ENCODE assay signal across 8 cellular contexts in the genomic region with DNA sequence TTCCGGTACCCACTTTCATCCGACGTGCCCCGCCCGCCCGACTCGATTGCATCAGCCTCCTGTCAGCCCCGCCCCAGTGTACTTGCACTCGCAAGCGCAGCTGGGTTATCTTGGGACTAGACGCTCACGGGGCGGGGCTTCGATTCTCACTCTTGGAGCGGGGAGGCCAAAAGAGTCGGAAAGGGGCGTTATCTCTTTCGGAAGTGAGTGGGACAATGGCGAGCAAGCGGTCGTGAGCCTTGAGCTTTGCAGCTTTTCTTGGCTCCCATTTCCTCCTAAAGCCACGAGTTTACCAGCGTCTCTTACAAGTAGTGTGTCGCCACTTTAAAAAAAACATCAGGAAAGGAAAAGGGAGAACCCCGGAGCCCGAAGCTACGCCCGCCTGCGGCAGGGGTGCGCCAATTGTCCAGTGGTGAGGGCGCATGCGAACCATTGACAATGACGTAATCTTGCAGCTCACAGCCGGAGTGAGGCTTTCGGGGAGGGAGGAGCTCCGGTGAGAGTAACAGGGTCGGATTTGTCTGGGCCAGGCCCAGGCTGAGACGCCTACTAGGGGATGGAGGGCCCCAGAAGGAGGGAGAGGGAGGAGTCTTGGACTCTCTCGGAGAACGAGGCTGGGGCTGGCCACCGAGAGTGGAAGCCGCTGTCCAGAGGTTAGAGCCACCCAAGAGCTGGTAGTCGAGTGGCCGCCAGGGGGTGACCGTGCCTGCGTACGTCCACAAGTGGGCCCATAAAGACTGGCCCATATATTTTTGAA.
A peak's percentile ranks its signal among the peaks of the same experiment; 100 is the strongest.
DNase-seq lines count a peak whose midpoint lies in the region; ATAC-seq and TF ChIP-seq lines count a peak whose summit lies in the region.

No MANE protein-coding gene starts in this region.

- peak; percentile 77 to 84 for TF ChIP-seq RAD21 in liver (IDR thresholded peaks at IDR 0.05)

- H3K27ac Mint-ChIP-seq in CD4-positive, alpha-beta T cell, result peak overlapping the region; percentile 98

- H3K36me3 Mint-ChIP-seq in CD4-positive, alpha-beta T cell (ENCODE audit: low read depth), result no peaks in the 10 kb centered on the region

- CTCF ChIA-PET in CD4-positive, alpha-beta T cell (lab: Charles Lee), result interaction anchor here (0.8 to 1.9 kb wide), 3 partner anchors 168 to 361 kb away, joined by 3 to 6 read pairs (median 3); a partner anchor contains a TSS

- ATAC-seq in CD4-positive, alpha-beta T cell (ENCODE audit: poor library complexity), result peak; percentile 88
- peak; percentile 93 for ATAC-seq in GM19452 (IDR thresholded peaks at IDR 0.05; ENCODE audit: unreplicated experiment)
- ATAC-seq in HG03575 (IDR thresholded peaks at IDR 0.05; ENCODE audit: extremely low read depth, insufficient number of reproducible peaks, low FRiP score, unreplicated experiment), result peak; percentile 89

- peaks cover 5% of the 10 kb centered on the region for H3K9me3 Mint-ChIP-seq in CD4-positive, alpha-beta T cell

- peaks cover 1 to 13% (median 6%) of the 10 kb centered on the region in 4 donors for H3K4me1 ChIP-seq in liver (ENCODE audit: control insufficient read depth in 4 of 4, insufficient read depth in 4 of 4, low read length in 3 of 4)

- intact Hi-C loops in CD4-positive, alpha-beta T cell (cut with DNase I, micrococcal nuclease), result loop anchor here (1.0 to 10.0 kb wide), 10 partner anchors 107 to 1075 kb away; a partner anchor contains a TSS

- no peaks in the 10 kb centered on the region for H3K9me3 ChIP-seq in CD4-positive, alpha-beta T cell (ENCODE audit: control insufficient read depth, low read length)
- H3K9me3 ChIP-seq in liver (ENCODE audit: control insufficient read depth in 4 of 4, low read length in 3 of 4), result no peaks in the 10 kb centered on the region

- DNase-seq in CD4-positive, alpha-beta T cell, result peak; percentile 82 to 94 (median 86)
- peak; percentile 86 for DNase-seq in NCI-H774 (lab: John Stamatoyannopoulos, UW)
- DNase-seq in activated CD4-positive, alpha-beta T cell treated with anti-CD3 and anti-CD28 coated beads, Interleukin-2, amount 50 U/mL, for 48 hours, result peak; percentile 93 to 95
- DNase-seq in dermis microvascular lymphatic vessel endothelial cell (ENCODE audit: low read depth in 2 of 2), result peak; percentile 82 to 95
- peak; percentile 92 for DNase-seq in stimulated activated CD4-positive, alpha-beta T cell treated with anti-CD3 and anti-CD28 coated beads, Interleukin-4, amount 100 ng/mL, for 1 hour

- H3K27me3 Mint-ChIP-seq in CD4-positive, alpha-beta T cell, result no peaks in the 10 kb centered on the region

- H3K27ac ChIP-seq in CD4-positive, alpha-beta T cell (ENCODE audit: low read depth, low read length), result peak overlapping the region; percentile 93
- H3K27ac ChIP-seq in liver (ENCODE audit: low read depth in 1 of 2, low read length in 2 of 2), result peak overlapping the region; percentile 93

- peak overlapping the region; percentile 94 for H3K4me3 Mint-ChIP-seq in CD4-positive, alpha-beta T cell

- H3K4me3 ChIP-seq in liver (ENCODE audit: low read depth in 1 of 3, low read length in 3 of 3), result peak overlapping the region; percentile 43 to 53 (median 52)

- TF ChIP-seq CTCF in CD4-positive, alpha-beta T cell (IDR thresholded peaks at IDR 0.05), result peak; percentile 47
- TF ChIP-seq CTCF in liver (IDR thresholded peaks at IDR 0.05; ENCODE audit: low read depth, low read length, missing input control), result peak; percentile 67

- H3K36me3 ChIP-seq in liver (ENCODE audit: control insufficient read depth in 4 of 4, insufficient read depth in 3 of 4, low read depth in 1 of 4, low read length in 3 of 4), result no peaks in the 10 kb centered on the region

- H3K9ac ChIP-seq in liver (ENCODE audit: low read depth in 1 of 2, low read length in 2 of 2), result peak overlapping the region; percentile 73 to 82

- H3K4me1 Mint-ChIP-seq in CD4-positive, alpha-beta T cell (ENCODE audit: low read depth), result peaks cover 14% of the 10 kb centered on the region

- POLR2A ChIA-PET in CD4-positive, alpha-beta T cell (lab: Charles Lee), result interaction anchor here (0.7 to 2.3 kb wide), 23 partner anchors 8 to 1705 kb away, joined by 3 to 47 read pairs (median 6); a partner anchor contains a TSS

- under 1% methylated on average over 47 of the region's 47 CpGs for WGBS in liver

- no peaks in the 10 kb centered on the region for H3K27me3 ChIP-seq in CD4-positive, alpha-beta T cell (ENCODE audit: control insufficient read depth, insufficient read depth, low read length)
- peaks cover 0 to 2% (median 0%) of the 10 kb centered on the region in 4 donors for H3K27me3 ChIP-seq in liver (ENCODE audit: control insufficient read depth in 4 of 4, insufficient read depth in 4 of 4, low read length in 3 of 4)

TF ChIP-seq in liver, 16 proteins besides CTCF, POLR2A, EP300 and RAD21:
- TF ChIP-seq FOXA1 (IDR thresholded peaks at IDR 0.05), result no peak
- peak; percentile 56 to 60 for TF ChIP-seq HNF4A (conservative IDR thresholded peaks at IDR 0.05)
- TF ChIP-seq, protein P1, sequence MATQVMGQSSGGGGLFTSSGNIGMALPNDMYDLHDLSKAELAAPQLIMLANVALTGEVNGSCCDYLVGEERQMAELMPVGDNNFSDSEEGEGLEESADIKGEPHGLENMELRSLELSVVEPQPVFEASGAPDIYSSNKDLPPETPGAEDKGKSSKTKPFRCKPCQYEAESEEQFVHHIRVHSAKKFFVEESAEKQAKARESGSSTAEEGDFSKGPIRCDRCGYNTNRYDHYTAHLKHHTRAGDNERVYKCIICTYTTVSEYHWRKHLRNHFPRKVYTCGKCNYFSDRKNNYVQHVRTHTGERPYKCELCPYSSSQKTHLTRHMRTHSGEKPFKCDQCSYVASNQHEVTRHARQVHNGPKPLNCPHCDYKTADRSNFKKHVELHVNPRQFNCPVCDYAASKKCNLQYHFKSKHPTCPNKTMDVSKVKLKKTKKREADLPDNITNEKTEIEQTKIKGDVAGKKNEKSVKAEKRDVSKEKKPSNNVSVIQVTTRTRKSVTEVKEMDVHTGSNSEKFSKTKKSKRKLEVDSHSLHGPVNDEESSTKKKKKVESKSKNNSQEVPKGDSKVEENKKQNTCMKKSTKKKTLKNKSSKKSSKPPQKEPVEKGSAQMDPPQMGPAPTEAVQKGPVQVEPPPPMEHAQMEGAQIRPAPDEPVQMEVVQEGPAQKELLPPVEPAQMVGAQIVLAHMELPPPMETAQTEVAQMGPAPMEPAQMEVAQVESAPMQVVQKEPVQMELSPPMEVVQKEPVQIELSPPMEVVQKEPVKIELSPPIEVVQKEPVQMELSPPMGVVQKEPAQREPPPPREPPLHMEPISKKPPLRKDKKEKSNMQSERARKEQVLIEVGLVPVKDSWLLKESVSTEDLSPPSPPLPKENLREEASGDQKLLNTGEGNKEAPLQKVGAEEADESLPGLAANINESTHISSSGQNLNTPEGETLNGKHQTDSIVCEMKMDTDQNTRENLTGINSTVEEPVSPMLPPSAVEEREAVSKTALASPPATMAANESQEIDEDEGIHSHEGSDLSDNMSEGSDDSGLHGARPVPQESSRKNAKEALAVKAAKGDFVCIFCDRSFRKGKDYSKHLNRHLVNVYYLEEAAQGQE (IDR thresholded peaks at IDR 0.05), result no peak
- peak in 1 of 2 donors; percentile 36 for TF ChIP-seq GABPA (IDR thresholded peaks at IDR 0.05 in 1 of 2, conservative IDR thresholded peaks at IDR 0.05 in 1 of 2)
- TF ChIP-seq FOXA2 (IDR thresholded peaks at IDR 0.05), result no peak
- TF ChIP-seq, protein P2, sequence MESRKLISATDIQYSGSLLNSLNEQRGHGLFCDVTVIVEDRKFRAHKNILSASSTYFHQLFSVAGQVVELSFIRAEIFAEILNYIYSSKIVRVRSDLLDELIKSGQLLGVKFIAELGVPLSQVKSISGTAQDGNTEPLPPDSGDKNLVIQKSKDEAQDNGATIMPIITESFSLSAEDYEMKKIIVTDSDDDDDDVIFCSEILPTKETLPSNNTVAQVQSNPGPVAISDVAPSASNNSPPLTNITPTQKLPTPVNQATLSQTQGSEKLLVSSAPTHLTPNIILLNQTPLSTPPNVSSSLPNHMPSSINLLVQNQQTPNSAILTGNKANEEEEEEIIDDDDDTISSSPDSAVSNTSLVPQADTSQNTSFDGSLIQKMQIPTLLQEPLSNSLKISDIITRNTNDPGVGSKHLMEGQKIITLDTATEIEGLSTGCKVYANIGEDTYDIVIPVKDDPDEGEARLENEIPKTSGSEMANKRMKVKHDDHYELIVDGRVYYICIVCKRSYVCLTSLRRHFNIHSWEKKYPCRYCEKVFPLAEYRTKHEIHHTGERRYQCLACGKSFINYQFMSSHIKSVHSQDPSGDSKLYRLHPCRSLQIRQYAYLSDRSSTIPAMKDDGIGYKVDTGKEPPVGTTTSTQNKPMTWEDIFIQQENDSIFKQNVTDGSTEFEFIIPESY (IDR thresholded peaks at IDR 0.05), result peak; percentile 34
- TF ChIP-seq SP1 (IDR thresholded peaks at IDR 0.05), result peak; percentile 55
- TF ChIP-seq JUND (IDR thresholded peaks at IDR 0.05), result peak; percentile 69 to 78
- TF ChIP-seq HNF4G (IDR thresholded peaks at IDR 0.05), result no peak
- TF ChIP-seq EGR1 (IDR thresholded peaks at IDR 0.05; ENCODE audit: low read depth in 2 of 2), result no peak
- peak; percentile 30 to 56 for TF ChIP-seq RXRA (IDR thresholded peaks at IDR 0.05)
- no peak for TF ChIP-seq NR2F2 (IDR thresholded peaks at IDR 0.05)
- TF ChIP-seq, protein P3, sequence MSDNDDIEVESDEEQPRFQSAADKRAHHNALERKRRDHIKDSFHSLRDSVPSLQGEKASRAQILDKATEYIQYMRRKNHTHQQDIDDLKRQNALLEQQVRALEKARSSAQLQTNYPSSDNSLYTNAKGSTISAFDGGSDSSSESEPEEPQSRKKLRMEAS (IDR thresholded peaks at IDR 0.05), result no peak
- peak; percentile 38 for TF ChIP-seq TAF1 (conservative IDR thresholded peaks at IDR 0.05)
- TF ChIP-seq YY1 (IDR thresholded peaks at IDR 0.05), result peak; percentile 75
- TF ChIP-seq, protein P4, sequence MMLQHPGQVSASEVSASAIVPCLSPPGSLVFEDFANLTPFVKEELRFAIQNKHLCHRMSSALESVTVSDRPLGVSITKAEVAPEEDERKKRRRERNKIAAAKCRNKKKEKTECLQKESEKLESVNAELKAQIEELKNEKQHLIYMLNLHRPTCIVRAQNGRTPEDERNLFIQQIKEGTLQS (IDR thresholded peaks at IDR 0.05), result peak; percentile 89

Comparison
In these comparisons a context has a peak if more than half of its experiments do, and no peak if none do; other contexts are left out.
1. Peak in every context shown above with its lines: DNase-seq, ATAC-seq, H3K4me3 ChIP-seq and H3K27ac ChIP-seq.